Comparison of ENCODE assay signal across 9 cellular contexts in genomic region chr12:63068857-63069442, GRCh38.
A peak's percentile ranks its signal among the peaks of the same experiment; 100 is the strongest.
DNase-seq lines count a peak whose midpoint lies in the region; ATAC-seq and TF ChIP-seq lines count a peak whose summit lies in the region.
"Had no signal": no experiment of that assay in that cellular context is flagged by ENCODE, and none has a peak within 500 bp of the region (broad histone marks: within the 10 kb centered on the region; RNA-seq: fewer than 3 reads in every experiment).

No MANE protein-coding gene starts in this region.

- intact Hi-C loops in thyroid gland (cut with DNase I), result no loop called here

- H3K36me3 ChIP-seq in thyroid gland, result no peaks in the 10 kb centered on the region
- H3K36me3 ChIP-seq: BLaER1 treated with 17β-estradiol and CSF1 and Interleukin-3, amounts not matched to agents 10 nM and 100 nM had no signal

- H3K4me3 ChIP-seq in LNCaP clone FGC (ENCODE audit: low read depth, low read length) (no peak overlapping the region), thyroid gland (replicated peaks in 1 of 3) (no peak overlapping the region)
- H3K4me3 ChIP-seq: BLaER1 treated with 17β-estradiol and CSF1 and Interleukin-3, amounts not matched to agents 10 nM and 100 nM had no signal

- no peak for ATAC-seq in omental fat pad (ENCODE audit: low FRiP score)

- DNase-seq in NCI-H1694 treated with DMSO at 0.1 percent for 48 hours (lab: John Stamatoyannopoulos, UW) (peak; percentile 16), NCI-H1694 (lab: John Stamatoyannopoulos, UW) (no peak), LNCaP clone FGC (ENCODE audit: low read depth) (peak; percentile 91), SKM-1 treated with dmso at 0.1 percent for 144 hours (lab: John Stamatoyannopoulos, UW; ENCODE audit: unreplicated experiment) (peak; percentile 4), foreskin melanocyte (peak; percentile 74), thyroid gland (no peak), omental fat pad (ENCODE audit: low spot score) (no peak)
- no peak for DNase-seq in activated CD4-positive, alpha-beta T cell treated with anti-CD3 and anti-CD28 coated beads, Interleukin-2, amount 10 ng/mL, durations not matched to agents 7 days and 5 days

- H3K4me1 Mint-ChIP-seq in activated CD4-positive, alpha-beta T cell treated with anti-CD3 and anti-CD28 coated beads, Interleukin-2, amount 10 ng/mL, durations not matched to agents 7 days and 5 days, result no peaks in the 10 kb centered on the region

- H3K9me3 ChIP-seq in thyroid gland, result no peaks in the 10 kb centered on the region
- H3K9me3 ChIP-seq: BLaER1 treated with 17β-estradiol and CSF1 and Interleukin-3, amounts not matched to agents 10 nM and 100 nM had no signal

- POLR2A ChIA-PET in activated CD4-positive, alpha-beta T cell treated with anti-CD3 and anti-CD28 coated beads, Interleukin-2, amount 10 ng/mL, durations not matched to agents 7 days and 5 days (lab: Charles Lee), result no interaction called here

- no peaks in the 10 kb centered on the region for H3K36me3 Mint-ChIP-seq in activated CD4-positive, alpha-beta T cell treated with anti-CD3 and anti-CD28 coated beads, Interleukin-2, amount 10 ng/mL, durations not matched to agents 7 days and 5 days (ENCODE audit: low read depth)

- no peak overlapping the region for H3K27ac ChIP-seq in thyroid gland
- H3K27ac ChIP-seq: BLaER1 treated with 17β-estradiol and CSF1 and Interleukin-3, amounts not matched to agents 10 nM and 100 nM had no signal

- no peaks in the 10 kb centered on the region for H3K27me3 Mint-ChIP-seq in activated CD4-positive, alpha-beta T cell treated with anti-CD3 and anti-CD28 coated beads, Interleukin-2, amount 10 ng/mL, durations not matched to agents 7 days and 5 days

- CTCF ChIA-PET in activated CD4-positive, alpha-beta T cell treated with anti-CD3 and anti-CD28 coated beads, Interleukin-2, amount 10 ng/mL, durations not matched to agents 7 days and 5 days (lab: Charles Lee), result no interaction called here

- TF ChIP-seq CTCF in LNCaP clone FGC (IDR thresholded peaks at IDR 0.05; ENCODE audit: control insufficient read depth, extremely low read depth, insufficient read depth) (peak; percentile 44), thyroid gland (IDR thresholded peaks at IDR 0.05) (peak in 4 of 6 experiments; percentile 16 to 60 (median 53)), omental fat pad (IDR thresholded peaks at IDR 0.05) (no peak)

- no peaks in the 10 kb centered on the region for H3K9me3 Mint-ChIP-seq in activated CD4-positive, alpha-beta T cell treated with anti-CD3 and anti-CD28 coated beads, Interleukin-2, amount 10 ng/mL, durations not matched to agents 7 days and 5 days

- 3% methylated on average over 2 of the region's 2 CpGs for WGBS in thyroid gland, 2 donors

- H3K27me3 ChIP-seq in thyroid gland, result no peaks in the 10 kb centered on the region
- H3K27me3 ChIP-seq: BLaER1 treated with 17β-estradiol and CSF1 and Interleukin-3, amounts not matched to agents 10 nM and 100 nM had no signal

- H3K27ac Mint-ChIP-seq in activated CD4-positive, alpha-beta T cell treated with anti-CD3 and anti-CD28 coated beads, Interleukin-2, amount 10 ng/mL, durations not matched to agents 7 days and 5 days, result no peak overlapping the region

- no peaks in the 10 kb centered on the region for H3K4me1 ChIP-seq in thyroid gland

- no peak overlapping the region for H3K4me3 Mint-ChIP-seq in activated CD4-positive, alpha-beta T cell treated with anti-CD3 and anti-CD28 coated beads, Interleukin-2, amount 10 ng/mL, durations not matched to agents 7 days and 5 days

- no peak for TF ChIP-seq POLR2A in thyroid gland (IDR thresholded peaks at IDR 0.05)

Comparison
In these comparisons a context has a peak if more than half of its experiments do, and no peak if none do; other contexts are left out.
1. DNase-seq: peak in NCI-H1694 treated with DMSO at 0.1 percent for 48 hours (single experiment), LNCaP clone FGC (single experiment), SKM-1 treated with dmso at 0.1 percent for 144 hours (single experiment) and foreskin melanocyte (single experiment); none in NCI-H1694 (single experiment), thyroid gland (0 of 2), activated CD4-positive, alpha-beta T cell treated with anti-CD3 and anti-CD28 coated beads, Interleukin-2, amount 10 ng/mL, durations not matched to agents 7 days and 5 days (single experiment) and omental fat pad (single experiment).
2. CTCF ChIP-seq: peak in LNCaP clone FGC (single experiment) and thyroid gland (4 of 6); none in omental fat pad (0 of 3).